13 cellular contexts compared by ENCODE assay signal in the genomic region with DNA sequence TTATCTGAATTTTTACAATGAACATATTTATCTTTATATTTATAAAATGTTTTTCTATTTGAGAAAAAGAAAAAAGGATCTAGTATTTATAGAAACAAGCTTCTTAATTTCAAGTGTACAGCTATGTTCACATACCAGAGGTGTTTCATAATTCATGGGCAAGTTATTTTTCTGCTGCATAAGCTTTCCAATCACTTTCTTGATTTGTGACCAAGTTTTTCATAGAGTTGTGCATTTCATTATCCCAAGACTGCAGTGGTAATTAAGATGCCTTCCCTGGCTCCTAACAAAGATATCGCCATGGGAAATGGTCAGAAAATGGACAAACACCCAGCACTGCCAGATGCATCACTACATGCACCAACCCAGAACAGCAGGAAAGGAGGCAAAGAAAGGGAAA.
DNase-seq lines count a peak whose midpoint lies in the region; ATAC-seq and TF ChIP-seq lines count a peak whose summit lies in the region.
"Had no signal": no experiment of that assay in that cellular context is flagged by ENCODE, and none has a peak within 500 bp of the region (broad histone marks: within the 10 kb centered on the region; RNA-seq: fewer than 3 reads in every experiment).

No MANE protein-coding gene starts in this region.

- H3K9me3 Mint-ChIP-seq in CD8-positive, alpha-beta T cell: no peaks in the 10 kb centered on the region
- H3K9me3 Mint-ChIP-seq: CD4-positive, alpha-beta memory T cell had no signal

- intact Hi-C loops in left lung (cut with DNase I): no loop called here
- intact Hi-C loops in CD8-positive, alpha-beta T cell (cut with DNase I, micrococcal nuclease): no loop called here

- no peaks in the 10 kb centered on the region for H3K27me3 Mint-ChIP-seq in CD8-positive, alpha-beta T cell (ENCODE audit: low read depth)
- H3K27me3 Mint-ChIP-seq: CD4-positive, alpha-beta memory T cell had no signal

- DNase-seq in HL-60 (ENCODE audit: low read depth in 1 of 2, low spot score in 1 of 2) (peak in 1 of 2 experiments; percentile 24), adipocyte (ENCODE audit: low read depth) (peak; percentile 39), left lung (no peak), LoVo (ENCODE audit: low spot score) (no peak)
- no peak for DNase-seq in CD8-positive, alpha-beta T cell
- DNase-seq in stimulated activated CD8-positive, alpha-beta memory T cell treated with anti-CD3 and anti-CD28 coated beads, Interleukin-4, amount 100 ng/mL, for 48 hours: no peak
- DNase-seq: CD4-positive, alpha-beta memory T cell; Kasumi-1; NCI-H1694; NCI-H345; NCI-H526 treated with DMSO at 0.1 percent for 48 hours had no signal

- no peak overlapping the region for H2AFZ ChIP-seq in ACC112 (ENCODE audit: low read length, unreplicated experiment)

- TF ChIP-seq CTCF in HL-60 (IDR thresholded peaks at IDR 0.05; ENCODE audit: insufficient read depth, low read length): no peak
- no peak for TF ChIP-seq CTCF in left lung (IDR thresholded peaks at IDR 0.05)
- no peak for TF ChIP-seq CTCF in CD8-positive, alpha-beta T cell (IDR thresholded peaks at IDR 0.05)

- peaks cover 27% of the 10 kb centered on the region for H3K79me2 ChIP-seq in ACC112 (ENCODE audit: control insufficient read depth, insufficient read depth, low read length, unreplicated experiment)

- POLR2A ChIA-PET in CD8-positive, alpha-beta T cell (lab: Charles Lee): no interaction called here

- H3K27me3 ChIP-seq in ACC112 (ENCODE audit: insufficient read depth, low read length): no peaks in the 10 kb centered on the region
- no peaks in the 10 kb centered on the region for H3K27me3 ChIP-seq in HL-60 (ENCODE audit: insufficient read depth, poor library complexity, severe bottlenecking)
- H3K27me3 ChIP-seq in adipocyte (replicated peaks; ENCODE audit: control insufficient read depth, insufficient read depth, low read length): no peaks in the 10 kb centered on the region
- no peaks in the 10 kb centered on the region for H3K27me3 ChIP-seq in left lung
- H3K27me3 ChIP-seq in CD8-positive, alpha-beta T cell (ENCODE audit: insufficient read depth, low read length): no peaks in the 10 kb centered on the region

- no peak overlapping the region for H3K27ac Mint-ChIP-seq in CD8-positive, alpha-beta T cell

- peak; percentile 44 for ATAC-seq in left lung
- ATAC-seq in HG02970 (IDR thresholded peaks at IDR 0.05; ENCODE audit: low FRiP score, unreplicated experiment): no peak
- no peak for ATAC-seq in CD8-positive, alpha-beta T cell

- H3K4me1 Mint-ChIP-seq in CD8-positive, alpha-beta T cell (ENCODE audit: low read depth): peaks cover 52% of the 10 kb centered on the region

- peaks cover 16% of the 10 kb centered on the region for H3K36me3 Mint-ChIP-seq in CD8-positive, alpha-beta T cell

- no peak overlapping the region for H3K9ac ChIP-seq in adipocyte (ENCODE audit: low read length)

- H3K4me3 ChIP-seq in ACC112 (ENCODE audit: low read depth, low read length) (peak overlapping the region; percentile 31; the same call in 1 of the 2 replicates), HL-60 (replicated peaks; ENCODE audit: insufficient read depth, low read length) (no peak overlapping the region), adipocyte (ENCODE audit: low read length) (peak overlapping the region; percentile 39), left lung (no peak overlapping the region)
- no peak overlapping the region for H3K4me3 ChIP-seq in CD8-positive, alpha-beta T cell (ENCODE audit: low read depth, low read length)

- CTCF ChIA-PET in CD8-positive, alpha-beta T cell (lab: Charles Lee): interaction anchor here (0.6 kb wide), 1 partner anchor 128 kb away, joined by 3 read pairs; no protein-coding TSS in a partner anchor

- H3K27ac ChIP-seq in ACC112 (ENCODE audit: low read depth, low read length): peak overlapping the region; percentile 20; the same call in 1 of the 2 replicates
- H3K27ac ChIP-seq in HL-60 (replicated peaks): peak overlapping the region; percentile 96
- H3K27ac ChIP-seq in left lung: no peak overlapping the region
- H3K27ac ChIP-seq in CD8-positive, alpha-beta T cell (ENCODE audit: low read depth, low read length): no peak overlapping the region

- H3K36me3 ChIP-seq in ACC112 (ENCODE audit: insufficient read depth, low read length) (no peaks in the 10 kb centered on the region), adipocyte (ENCODE audit: control insufficient read depth, insufficient read depth, low read length, severe bottlenecking) (no peaks in the 10 kb centered on the region), left lung (no peaks in the 10 kb centered on the region)
- H3K36me3 ChIP-seq in CD8-positive, alpha-beta T cell (ENCODE audit: insufficient read depth, low read length): no peaks in the 10 kb centered on the region

- H3K9me3 ChIP-seq in adipocyte (ENCODE audit: control insufficient read depth, low read length) (no peaks in the 10 kb centered on the region), left lung (no peaks in the 10 kb centered on the region)
- H3K9me3 ChIP-seq in CD8-positive, alpha-beta T cell (ENCODE audit: low read length): no peaks in the 10 kb centered on the region

- H3K4me1 ChIP-seq in ACC112 (ENCODE audit: control insufficient read depth, insufficient read depth, low read length, unreplicated experiment) (peaks cover 28% of the 10 kb centered on the region), adipocyte (ENCODE audit: control insufficient read depth, insufficient read depth, low read length) (peaks cover 24% of the 10 kb centered on the region), left lung (peaks cover 0 to 57% of the 10 kb centered on the region in 2 donors)
- peaks cover 36% of the 10 kb centered on the region for H3K4me1 ChIP-seq in CD8-positive, alpha-beta T cell (ENCODE audit: insufficient read depth, low read length)

- no peak overlapping the region for H3K4me3 Mint-ChIP-seq in CD8-positive, alpha-beta T cell
- H3K4me3 Mint-ChIP-seq: CD4-positive, alpha-beta memory T cell had no signal

Comparison
In these comparisons a context has a peak if more than half of its experiments do, and no peak if none do; other contexts are left out.
1. H3K27ac ChIP-seq: peak in ACC112 (single experiment) and HL-60 (single experiment); none in left lung (0 of 2) and CD8-positive, alpha-beta T cell (single experiment).
2. H3K4me3 ChIP-seq: peak in ACC112 (single experiment) and adipocyte (single experiment); none in HL-60 (single experiment), left lung (0 of 2) and CD8-positive, alpha-beta T cell (single experiment).